Comparison of ENCODE assay signal across 30 cellular contexts in genomic region chr1:2215909-2216766, GRCh38.
"Had no signal": no experiment of that assay in that cellular context is flagged by ENCODE, and none has a peak within 500 bp of the region (broad histone marks: within the 10 kb centered on the region; RNA-seq: fewer than 3 reads in every experiment).

No MANE protein-coding gene starts in this region.

- H3K4me3 Mint-ChIP-seq: activated naive CD4-positive, alpha-beta T cell treated with anti-CD3 and anti-CD28 coated beads for 36 hours; activated naive CD8-positive, alpha-beta T cell treated with anti-CD3 and anti-CD28 coated beads for 36 hours; endodermal cell; naive thymus-derived CD8-positive, alpha-beta T cell; neural crest cell; stimulated activated naive B cell treated with anti-CD40 and anti-IgM and Interleukin-4, amounts not matched to agents 10 μg/mL and 1 μg/mL and 100 μg/mL, for 72 hours; T-helper 1 cell treated with Interleukin-12 subunit alpha and Interleukin-12 subunit beta and Interleukin-4 antibody, amounts not matched to agents 30 μg/mL and 1 μg/mL, for 36 hours had no signal

- H3K4me1 Mint-ChIP-seq: activated naive CD8-positive, alpha-beta T cell treated with anti-CD3 and anti-CD28 coated beads for 36 hours; neural crest cell; stimulated activated naive B cell treated with anti-CD40 and anti-IgM and Interleukin-4, amounts not matched to agents 10 μg/mL and 1 μg/mL and 100 μg/mL, for 72 hours had no signal

- DNase-seq: activated CD4-positive, alpha-beta T cell treated with anti-CD3 and anti-CD28 coated beads for 4 hours; activated CD4-positive, alpha-beta T cell treated with anti-CD3 and anti-CD28 coated beads, Interleukin-2, amount 50 U/mL, for 48 hours; activated CD8-positive, alpha-beta memory T cell treated with anti-CD3 and anti-CD28 coated beads for 24 hours; activated effector memory CD4-positive, alpha-beta T cell treated with anti-CD3 and anti-CD28 coated beads, Interleukin-2, amount 50 U/mL, for 16 hours; activated naive CD4-positive, alpha-beta T cell treated with anti-CD3 and anti-CD28 coated beads for 36 hours; activated naive CD8-positive, alpha-beta T cell treated with anti-CD3 and anti-CD28 coated beads for 36 hours; brain microvascular endothelial cell; cortex of kidney; endodermal cell; foreskin keratinocyte; mammary epithelial cell; naive thymus-derived CD8-positive, alpha-beta T cell; occipital lobe; stimulated activated CD4-positive, alpha-beta T cell treated with anti-CD3 and anti-CD28 coated beads, Interleukin-4, amount 100 ng/mL, for 4 hours; stimulated activated CD8-positive, alpha-beta memory T cell treated with anti-CD3 and anti-CD28 coated beads, Interleukin-4, amount 100 ng/mL, for 48 hours; stimulated activated naive B cell treated with anti-CD40 and anti-IgM and Interleukin-4, amounts not matched to agents 10 μg/mL and 1 μg/mL and 100 μg/mL, for 72 hours; stomach; SW 1271; T-helper 9 cell had no signal

- H3K27ac Mint-ChIP-seq: activated naive CD4-positive, alpha-beta T cell treated with anti-CD3 and anti-CD28 coated beads for 36 hours; activated naive CD8-positive, alpha-beta T cell treated with anti-CD3 and anti-CD28 coated beads for 36 hours; endodermal cell; naive thymus-derived CD8-positive, alpha-beta T cell; progenitor cell of endocrine pancreas; stimulated activated naive B cell treated with anti-CD40 and anti-IgM and Interleukin-4, amounts not matched to agents 10 μg/mL and 1 μg/mL and 100 μg/mL, for 72 hours; T-helper 1 cell treated with Interleukin-12 subunit alpha and Interleukin-12 subunit beta and Interleukin-4 antibody, amounts not matched to agents 30 μg/mL and 1 μg/mL, for 36 hours had no signal

- H3K36me3 Mint-ChIP-seq: activated naive CD8-positive, alpha-beta T cell treated with anti-CD3 and anti-CD28 coated beads for 36 hours; naive thymus-derived CD8-positive, alpha-beta T cell; stimulated activated naive B cell treated with anti-CD40 and anti-IgM and Interleukin-4, amounts not matched to agents 10 μg/mL and 1 μg/mL and 100 μg/mL, for 72 hours had no signal

- H3K27me3 ChIP-seq: adrenal gland, ascending aorta, brain microvascular endothelial cell, foreskin keratinocyte, stomach, suprapubic skin, tibial artery had no signal

- H3K36me3 ChIP-seq: adrenal gland, ascending aorta, brain microvascular endothelial cell, stomach, suprapubic skin, tibial artery had no signal

- H3K27me3 Mint-ChIP-seq: activated naive CD8-positive, alpha-beta T cell treated with anti-CD3 and anti-CD28 coated beads for 36 hours; naive thymus-derived CD8-positive, alpha-beta T cell; stimulated activated naive B cell treated with anti-CD40 and anti-IgM and Interleukin-4, amounts not matched to agents 10 μg/mL and 1 μg/mL and 100 μg/mL, for 72 hours had no signal

- H3K9me3 Mint-ChIP-seq: activated naive CD4-positive, alpha-beta T cell treated with anti-CD3 and anti-CD28 coated beads for 36 hours; activated naive CD8-positive, alpha-beta T cell treated with anti-CD3 and anti-CD28 coated beads for 36 hours; endodermal cell; neural crest cell had no signal

- H3K4me3 ChIP-seq: adrenal gland, ascending aorta, skin epidermis, stomach, suprapubic skin, tibial artery had no signal

- H3K27ac ChIP-seq: brain microvascular endothelial cell, foreskin keratinocyte, suprapubic skin, VCaP had no signal

- H3K9me3 ChIP-seq: adrenal gland, ascending aorta, stomach, suprapubic skin, tibial artery had no signal

- ATAC-seq: esophagus mucosa; foreskin keratinocyte; naive thymus-derived CD8-positive, alpha-beta T cell; sciatic nerve; stimulated activated naive B cell treated with anti-CD40 and anti-IgM and Interleukin-4, amounts not matched to agents 10 μg/mL and 1 μg/mL and 100 μg/mL, for 72 hours had no signal
